Comparison of ENCODE assay signal across 1 cellular context in the genomic region with DNA sequence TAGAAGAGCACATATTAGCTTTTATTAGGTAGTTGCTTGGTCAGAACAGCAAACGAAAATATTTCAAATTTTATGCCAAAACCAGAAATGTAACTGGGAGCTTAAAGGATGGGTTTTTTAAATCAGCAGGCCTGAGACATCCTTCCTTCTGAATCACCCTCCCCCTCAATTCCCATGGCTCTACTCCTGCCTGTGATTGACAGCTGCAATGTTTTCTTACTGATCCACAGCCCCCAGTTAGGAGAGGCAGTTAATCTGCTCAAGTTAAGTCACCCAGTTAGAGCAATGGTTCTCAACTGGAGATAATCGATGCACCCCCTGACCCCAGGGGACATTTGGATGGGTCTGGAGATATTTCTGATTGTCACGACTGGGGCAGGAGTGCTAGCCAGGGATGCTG.
TF ChIP-seq lines count a peak whose summit lies in the region.

No MANE protein-coding gene starts in this region.

TF ChIP-seq in K562, 482 proteins besides CTCF, POLR2A, EP300 and RAD21:
- TF ChIP-seq SAFB (IDR thresholded peaks at IDR 0.05; ENCODE audit: borderline replicate concordance, low read depth, low read length): no peak
- TF ChIP-seq, protein P1, sequence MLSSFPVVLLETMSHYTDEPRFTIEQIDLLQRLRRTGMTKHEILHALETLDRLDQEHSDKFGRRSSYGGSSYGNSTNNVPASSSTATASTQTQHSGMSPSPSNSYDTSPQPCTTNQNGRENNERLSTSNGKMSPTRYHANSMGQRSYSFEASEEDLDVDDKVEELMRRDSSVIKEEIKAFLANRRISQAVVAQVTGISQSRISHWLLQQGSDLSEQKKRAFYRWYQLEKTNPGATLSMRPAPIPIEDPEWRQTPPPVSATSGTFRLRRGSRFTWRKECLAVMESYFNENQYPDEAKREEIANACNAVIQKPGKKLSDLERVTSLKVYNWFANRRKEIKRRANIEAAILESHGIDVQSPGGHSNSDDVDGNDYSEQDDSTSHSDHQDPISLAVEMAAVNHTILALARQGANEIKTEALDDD (IDR thresholded peaks at IDR 0.05): peak; percentile 20; the same call in 1 of the 2 replicates
- TF ChIP-seq, protein P2, sequence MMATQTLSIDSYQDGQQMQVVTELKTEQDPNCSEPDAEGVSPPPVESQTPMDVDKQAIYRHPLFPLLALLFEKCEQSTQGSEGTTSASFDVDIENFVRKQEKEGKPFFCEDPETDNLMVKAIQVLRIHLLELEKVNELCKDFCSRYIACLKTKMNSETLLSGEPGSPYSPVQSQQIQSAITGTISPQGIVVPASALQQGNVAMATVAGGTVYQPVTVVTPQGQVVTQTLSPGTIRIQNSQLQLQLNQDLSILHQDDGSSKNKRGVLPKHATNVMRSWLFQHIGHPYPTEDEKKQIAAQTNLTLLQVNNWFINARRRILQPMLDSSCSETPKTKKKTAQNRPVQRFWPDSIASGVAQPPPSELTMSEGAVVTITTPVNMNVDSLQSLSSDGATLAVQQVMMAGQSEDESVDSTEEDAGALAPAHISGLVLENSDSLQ (IDR thresholded peaks at IDR 0.05): peak; percentile 75
